31 cellular contexts compared by ENCODE assay signal in genomic region chr2:165640232-165640923, GRCh38.
"Had no signal": no experiment of that assay in that cellular context is flagged by ENCODE, and none has a peak within 500 bp of the region (broad histone marks: within the 10 kb centered on the region; RNA-seq: fewer than 3 reads in every experiment).

No MANE protein-coding gene starts in this region.

- ATAC-seq: activated CD4-positive, CD25-positive, alpha-beta regulatory T cell treated with anti-CD3 and anti-CD28 coated beads, Interleukin-2, amount 50 U/mL, for 24 hours; pancreas; stimulated activated naive CD8-positive, alpha-beta T cell treated with anti-CD3 and anti-CD28 coated beads, Interleukin-15, Interleukin-2, amounts not matched to agents 100 U/mL and 50 U/mL, for 24 hours had no signal

- H3K4me3 Mint-ChIP-seq: activated naive CD8-positive, alpha-beta T cell; naive B cell; neural crest cell; T-helper 1 cell treated with Interleukin-12 subunit alpha and Interleukin-12 subunit beta and Interleukin-4 antibody, amounts not matched to agents 30 μg/mL and 1 μg/mL, for 36 hours had no signal

- H3K9me3 Mint-ChIP-seq: T-helper 1 cell treated with Interleukin-12 subunit alpha and Interleukin-12 subunit beta and Interleukin-4 antibody, amounts not matched to agents 30 μg/mL and 1 μg/mL, for 36 hours had no signal

- H3K27me3 Mint-ChIP-seq: naive B cell had no signal

- H3K9me3 ChIP-seq: colonic mucosa, left ventricle myocardium inferior, pancreas, prostate gland, testis, transverse colon had no signal

- H3K4me3 ChIP-seq: cardiac muscle cell, colonic mucosa, heart right ventricle, left ventricle myocardium inferior, lung, pancreas, prostate gland, spleen, testis, transverse colon had no signal

- H3K27me3 ChIP-seq: cardiac muscle cell, colonic mucosa, heart right ventricle, pancreas, spleen, testis, transverse colon had no signal

- H3K4me1 ChIP-seq: colonic mucosa, left ventricle myocardium inferior, pancreas, prostate gland, spleen, testis, transverse colon had no signal

- DNase-seq: activated CD4-positive, alpha-beta T cell treated with anti-CD3 and anti-CD28 coated beads for 48 hours; activated CD4-positive, alpha-beta T cell treated with anti-CD3 and anti-CD28 coated beads, Interleukin-2, amount 50 U/mL, for 48 hours; activated CD8-positive, alpha-beta memory T cell treated with anti-CD3 and anti-CD28 coated beads for 24 hours; activated effector memory CD4-positive, alpha-beta T cell treated with Interleukin-2 at 50 U/mL for 16 hours; activated naive CD4-positive, alpha-beta T cell treated with Interleukin-2 at 50 U/mL for 16 hours; anterior cingulate cortex; cerebellar nuclear complex; colonic mucosa; effector memory CD4-positive, alpha-beta T cell; foreskin fibroblast; heart right ventricle; left ventricle myocardium inferior; naive B cell; nucleus accumbens; pancreas; spleen; stimulated activated naive CD8-positive, alpha-beta T cell treated with anti-CD3 and anti-CD28 coated beads, Interleukin-15, Interleukin-2, amounts not matched to agents 100 U/mL and 50 U/mL, for 24 hours; SW 1271; T-helper 9 cell; testis; transverse colon had no signal

- H3K36me3 ChIP-seq: cardiac muscle cell, colonic mucosa, heart right ventricle, left ventricle myocardium inferior, pancreas, prostate gland, spleen, transverse colon had no signal

- H3K36me3 Mint-ChIP-seq: activated naive CD8-positive, alpha-beta T cell; naive B cell had no signal

- H3K27ac ChIP-seq: cardiac muscle cell, colonic mucosa, heart right ventricle, left ventricle myocardium inferior, pancreas, prostate gland, spleen, testis, transverse colon, VCaP had no signal

- H3K4me1 Mint-ChIP-seq: naive B cell had no signal

- H3K27ac Mint-ChIP-seq: activated naive CD8-positive, alpha-beta T cell; naive B cell; T-helper 1 cell treated with Interleukin-12 subunit alpha and Interleukin-12 subunit beta and Interleukin-4 antibody, amounts not matched to agents 30 μg/mL and 1 μg/mL, for 36 hours had no signal

- FAIRE-seq: pancreas, TTC549, urothelium cell line had no signal
